In the genomic region with DNA sequence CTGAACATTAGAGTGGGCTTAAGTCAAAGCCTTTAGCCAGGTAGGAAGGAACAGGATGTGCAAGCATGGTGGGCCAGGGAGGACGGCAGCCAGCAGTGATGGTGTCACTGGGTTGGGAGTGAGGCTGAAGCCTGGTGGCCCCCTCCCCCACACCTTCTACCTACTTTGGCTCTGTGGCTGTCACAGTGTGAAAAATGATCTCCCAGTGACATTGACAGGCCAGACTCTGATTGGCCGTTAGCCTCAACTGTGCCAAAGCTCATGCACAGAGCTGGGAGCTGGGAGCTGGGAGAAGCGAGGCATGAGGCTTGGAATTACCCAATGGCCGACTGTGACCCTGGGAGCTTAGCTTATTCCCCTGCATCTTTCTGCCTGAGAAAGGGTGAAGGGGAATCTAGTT, we compare ENCODE assay signal across 23 cellular contexts.
"Had no signal": no experiment of that assay in that cellular context is flagged by ENCODE, and none has a peak within 500 bp of the region (broad histone marks: within the 10 kb centered on the region; RNA-seq: fewer than 3 reads in every experiment).

No MANE protein-coding gene starts in this region.

- H3K4me1 ChIP-seq: colonic mucosa, gastrocnemius medialis, left lung, pancreas, right lobe of liver, thyroid gland had no signal

- H3K9me3 ChIP-seq: colonic mucosa, gastrocnemius medialis, left lung, neutrophil, pancreas, right lobe of liver, stomach, thyroid gland had no signal

- H3K27me3 ChIP-seq: colonic mucosa, gastrocnemius medialis, left lung, neutrophil, pancreas, right lobe of liver, stomach, thyroid gland had no signal

- DNase-seq: colonic mucosa; effector CD8-positive, alpha-beta T cell; endodermal cell; foreskin fibroblast; gastrocnemius medialis; head of caudate nucleus; left lung; mesenchymal stem cell; midbrain; naive thymus-derived CD4-positive, alpha-beta T cell; pancreas; right lobe of liver; small intestine; stimulated activated CD4-positive, alpha-beta T cell treated with anti-CD3 and anti-CD28 coated beads, Interleukin-15, amount 100 ng/mL, for 24 hours; stimulated activated CD4-positive, alpha-beta T cell treated with anti-CD3 and anti-CD28 coated beads, Interleukin-4, amount 100 ng/mL, for 1 hour; stimulated activated CD8-positive, alpha-beta memory T cell treated with anti-CD3 and anti-CD28 coated beads, Interleukin-4, amount 100 ng/mL, for 48 hours; stimulated activated naive CD4-positive, alpha-beta T cell treated with Interleukin-2 at 50 U/mL for 16 hours; stomach; thyroid gland had no signal

- H3K4me3 ChIP-seq: colonic mucosa, gastrocnemius medialis, left lung, pancreas, right lobe of liver, stomach, thyroid gland had no signal

- ATAC-seq: esophagus mucosa; gastrocnemius medialis; left lung; naive thymus-derived CD4-positive, alpha-beta T cell; pancreas; right lobe of liver had no signal

- H3K27ac ChIP-seq: colonic mucosa, epithelial cell of prostate, gastrocnemius medialis, left lung, neutrophil, pancreas, right lobe of liver, stomach, thyroid gland had no signal

- H3K36me3 ChIP-seq: colonic mucosa, gastrocnemius medialis, left lung, neutrophil, pancreas, right lobe of liver, stomach, thyroid gland had no signal

- FAIRE-seq: keratinocyte, pancreas, small intestine had no signal
